In the genomic region with DNA sequence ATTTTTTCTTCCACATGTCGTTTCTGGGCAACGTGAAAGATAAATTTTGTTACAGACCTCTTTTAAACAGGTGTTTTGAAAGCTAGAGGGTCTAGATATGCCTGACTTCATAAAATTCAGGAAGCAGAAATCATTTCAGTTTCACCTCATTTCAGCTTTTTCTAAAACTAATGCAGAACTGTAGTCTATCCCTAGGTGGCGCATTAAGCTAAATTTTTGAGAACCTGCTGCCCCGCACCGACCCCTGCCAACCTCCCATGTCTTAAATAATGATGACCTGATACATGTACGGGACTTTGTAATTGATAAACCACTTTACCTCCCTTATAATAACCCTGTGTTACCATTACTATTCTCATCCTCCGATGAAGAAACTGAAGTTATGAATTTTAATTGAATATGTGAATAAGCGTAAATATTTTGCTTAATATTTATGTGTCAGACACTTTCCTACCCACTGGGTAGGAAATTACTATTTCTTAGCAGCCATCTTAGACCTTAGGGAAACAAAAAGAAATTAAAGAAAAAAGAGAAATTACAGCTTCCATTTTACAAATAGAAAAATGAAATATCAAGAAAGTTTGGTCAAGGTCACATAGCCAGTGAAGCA, we compare ENCODE assay signal across 9 cellular contexts.
DNase-seq lines count a peak whose midpoint lies in the region; ATAC-seq, FAIRE-seq and TF ChIP-seq lines count a peak whose summit lies in the region.
"Had no signal": no experiment of that assay in that cellular context is flagged by ENCODE, and none has a peak within 500 bp of the region (broad histone marks: within the 10 kb centered on the region; RNA-seq: fewer than 3 reads in every experiment).

No MANE protein-coding gene starts in this region.

- H3K27me3 Mint-ChIP-seq in CD14-positive monocyte (ENCODE audit: low read depth in 3 of 3) = peaks cover 2 to 6% (median 3%) of the 10 kb centered on the region in 3 donors
- no peaks in the 10 kb centered on the region for H3K27me3 Mint-ChIP-seq in activated naive CD4-positive, alpha-beta T cell treated with anti-CD3 and anti-CD28 coated beads for 36 hours (ENCODE audit: low read depth)

- peaks cover 0 to 7% of the 10 kb centered on the region in 2 donors for H3K27me3 ChIP-seq in right atrium auricular region

- no peak overlapping the region for H3K4me3 ChIP-seq in right atrium auricular region

- no peaks in the 10 kb centered on the region for H3K9me3 Mint-ChIP-seq in CD14-positive monocyte
- H3K9me3 Mint-ChIP-seq in activated naive CD4-positive, alpha-beta T cell treated with anti-CD3 and anti-CD28 coated beads for 36 hours = no peaks in the 10 kb centered on the region
- H3K9me3 Mint-ChIP-seq: naive thymus-derived CD8-positive, alpha-beta T cell had no signal

- H3K4me3 Mint-ChIP-seq in CD14-positive monocyte = no peak overlapping the region
- no peak overlapping the region for H3K4me3 Mint-ChIP-seq in activated naive CD4-positive, alpha-beta T cell treated with anti-CD3 and anti-CD28 coated beads for 36 hours
- H3K4me3 Mint-ChIP-seq: naive thymus-derived CD8-positive, alpha-beta T cell had no signal

- H3K4me1 Mint-ChIP-seq in CD14-positive monocyte = peaks cover 29% of the 10 kb centered on the region
- peaks cover 5% of the 10 kb centered on the region for H3K4me1 Mint-ChIP-seq in activated naive CD4-positive, alpha-beta T cell treated with anti-CD3 and anti-CD28 coated beads for 36 hours (ENCODE audit: low read depth)

- TF ChIP-seq CTCF in CD14-positive monocyte (IDR thresholded peaks at IDR 0.05) (peak; percentile 84), right atrium auricular region (IDR thresholded peaks at IDR 0.05) (peak; percentile 57 to 78)

- H3K36me3 ChIP-seq in right atrium auricular region = no peaks in the 10 kb centered on the region

- DNase-seq in CD14-positive monocyte (ENCODE audit: low spot score) = no peak
- no peak for DNase-seq in GM19239 (ENCODE audit: insufficient read length, low spot score)
- peak; percentile 50 for DNase-seq in NCI-H2227 (lab: John Stamatoyannopoulos, UW; ENCODE audit: unreplicated experiment)
- peak; percentile 39 for DNase-seq in activated naive CD4-positive, alpha-beta T cell treated with anti-CD3 and anti-CD28 coated beads for 36 hours
- no peak for DNase-seq in right atrium auricular region (ENCODE audit: low spot score)
- DNase-seq in stimulated activated CD4-positive, alpha-beta T cell treated with anti-CD3 and anti-CD28 coated beads, TNF-alpha, amount 100 ng/mL, for 24 hours (ENCODE audit: low read depth in 3 of 3) = peak in 2 of 3 experiments; percentile 5 to 11

- no peak for ATAC-seq in GM21447 (IDR thresholded peaks at IDR 0.05; ENCODE audit: unreplicated experiment)
- ATAC-seq in HG02981 (IDR thresholded peaks at IDR 0.05; ENCODE audit: unreplicated experiment) = no peak

- peak; percentile 91 for FAIRE-seq in GM19239 (lab: Jason Lieb, UNC)

- H3K4me1 ChIP-seq in right atrium auricular region = no peaks in the 10 kb centered on the region

- no peaks in the 10 kb centered on the region for H3K9me3 ChIP-seq in right atrium auricular region

- CTCF ChIA-PET in activated naive CD4-positive, alpha-beta T cell treated with anti-CD3 and anti-CD28 coated beads for 36 hours (lab: Charles Lee) = interaction anchor here (0.6 to 3.0 kb wide), 36 partner anchors 9 to 559 kb away, joined by 3 to 20 read pairs (median 4); no protein-coding TSS in a partner anchor

- no peak overlapping the region for H3K27ac ChIP-seq in right atrium auricular region

- H3K36me3 Mint-ChIP-seq in CD14-positive monocyte = no peaks in the 10 kb centered on the region
- no peaks in the 10 kb centered on the region for H3K36me3 Mint-ChIP-seq in activated naive CD4-positive, alpha-beta T cell treated with anti-CD3 and anti-CD28 coated beads for 36 hours (ENCODE audit: low read depth)
- H3K36me3 Mint-ChIP-seq: naive thymus-derived CD8-positive, alpha-beta T cell had no signal

- intact Hi-C loops in CD14-positive monocyte (cut with micrococcal nuclease) = no loop called here
- intact Hi-C loops in activated naive CD4-positive, alpha-beta T cell treated with anti-CD3 and anti-CD28 coated beads for 36 hours (cut with micrococcal nuclease) = loop anchor here (1.0 to 10.0 kb wide), 4 partner anchors 89 to 794 kb away; partner anchors contain the start of gene FOXB1

- peak overlapping the region in 2 of 7 donors; percentile 32 to 54 for H3K27ac Mint-ChIP-seq in CD14-positive monocyte
- H3K27ac Mint-ChIP-seq in activated naive CD4-positive, alpha-beta T cell treated with anti-CD3 and anti-CD28 coated beads for 36 hours = no peak overlapping the region

Comparison
In these comparisons a context has a peak if more than half of its experiments do, and no peak if none do; other contexts are left out.
1. DNase-seq: peak in NCI-H2227 (single experiment), activated naive CD4-positive, alpha-beta T cell treated with anti-CD3 and anti-CD28 coated beads for 36 hours (single experiment) and stimulated activated CD4-positive, alpha-beta T cell treated with anti-CD3 and anti-CD28 coated beads, TNF-alpha, amount 100 ng/mL, for 24 hours (2 of 3); none in CD14-positive monocyte (single experiment), GM19239 (single experiment) and right atrium auricular region (single experiment).